ENCODE assay signal across 10 cellular contexts in the genomic region with DNA sequence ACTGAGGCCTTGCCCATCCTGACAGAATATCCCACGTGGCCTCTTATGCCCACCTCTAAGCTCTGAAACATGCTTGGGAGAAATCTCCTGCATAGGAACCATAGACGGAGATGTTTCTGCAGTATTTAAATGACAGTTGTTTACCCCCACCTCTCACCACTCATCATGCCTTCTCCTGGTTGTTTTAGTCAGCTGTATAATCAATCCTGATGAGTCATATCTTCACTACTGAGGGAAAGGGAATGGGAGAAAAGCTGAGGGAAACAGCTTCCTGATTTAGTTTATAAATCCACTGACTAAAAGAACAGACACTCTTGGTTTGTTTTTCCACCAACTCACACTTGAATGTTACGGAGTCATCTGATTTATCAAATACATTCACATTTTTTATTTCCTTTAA.
DNase-seq lines count a peak whose midpoint lies in the region; ATAC-seq, FAIRE-seq and TF ChIP-seq lines count a peak whose summit lies in the region.
"Had no signal": no experiment of that assay in that cellular context is flagged by ENCODE, and none has a peak within 500 bp of the region (broad histone marks: within the 10 kb centered on the region; RNA-seq: fewer than 3 reads in every experiment).

No MANE protein-coding gene starts in this region.

- H3K9ac ChIP-seq in fibroblast of lung (ENCODE audit: insufficient read depth, low read length), result no peak overlapping the region

- DNase-seq in EL, result peak; percentile 76
- peak; percentile 75 for DNase-seq in RPMI7951 (ENCODE audit: low read depth)
- DNase-seq in fibroblast of lung (ENCODE audit: low read depth in 2 of 2), result peak; percentile 85 to 86
- no peak for DNase-seq in pancreas
- no peak for DNase-seq in stimulated activated CD4-positive, alpha-beta T cell treated with anti-CD3 and anti-CD28 coated beads, Interleukin-15, amount 100 ng/mL, for 24 hours
- no peak for DNase-seq in activated CD4-positive, CD25-positive, alpha-beta regulatory T cell (lab: John Stamatoyannopoulos, UW)

- ATAC-seq in pancreas (peak in 3 of 4 donors; percentile 25 to 84 (median 48)), HG02981 (IDR thresholded peaks at IDR 0.05; ENCODE audit: unreplicated experiment) (no peak), GM21786 (IDR thresholded peaks at IDR 0.05; ENCODE audit: unreplicated experiment) (no peak)

- H3K9me3 ChIP-seq in fibroblast of lung (ENCODE audit: control insufficient read depth, insufficient read depth, low read depth, low read length) (no peaks in the 10 kb centered on the region), pancreas (no peaks in the 10 kb centered on the region)

- H3K4me2 ChIP-seq in fibroblast of lung (ENCODE audit: extremely low read depth, insufficient read depth, low read length), result peak overlapping the region; percentile 68

- TF ChIP-seq CTCF in fibroblast of lung (conservative IDR thresholded peaks at IDR 0.05 in 1 of 2, IDR thresholded peaks at IDR 0.05 in 1 of 2; ENCODE audit: low read depth in 1 of 2, low read length in 2 of 2), result no peak
- TF ChIP-seq CTCF in pancreas (IDR thresholded peaks at IDR 0.05), result no peak

- H3K27me3 ChIP-seq in fibroblast of lung (ENCODE audit: control insufficient read depth, insufficient read depth, low read length) (no peaks in the 10 kb centered on the region), pancreas (no peaks in the 10 kb centered on the region)

- 69 to 72% methylated on average over 3 of the region's 3 CpGs for WGBS in pancreas, 2 donors

- no peak overlapping the region for H2AFZ ChIP-seq in fibroblast of lung (ENCODE audit: low read length)

- H3K4me1 ChIP-seq in fibroblast of lung (ENCODE audit: control insufficient read depth, extremely low read depth, insufficient read depth, low read length) (peaks cover 3% of the 10 kb centered on the region), pancreas (peaks cover 0 to 9% (median 0%) of the 10 kb centered on the region in 3 donors)

- no peaks in the 10 kb centered on the region for H3K36me3 ChIP-seq in fibroblast of lung (ENCODE audit: control insufficient read depth, insufficient read depth, low read length)
- H3K36me3 ChIP-seq in pancreas, result no peaks in the 10 kb centered on the region

- H3K79me2 ChIP-seq in fibroblast of lung (ENCODE audit: control insufficient read depth, insufficient read depth, low read length), result no peaks in the 10 kb centered on the region

- intact Hi-C loops in pancreas (cut with DNase I), result no loop called here

- no peak for FAIRE-seq in pancreas (lab: Jason Lieb, UNC)
- FAIRE-seq: frontal cortex had no signal

- H3K4me3 ChIP-seq in fibroblast of lung (replicated peaks in 1 of 4; ENCODE audit: control extremely low read depth in 1 of 4, insufficient read depth in 1 of 4, low read depth in 3 of 4, low read length in 4 of 4) (no peak overlapping the region), pancreas (no peak overlapping the region)
- H3K4me3 ChIP-seq: SK-N-MC had no signal

- no peak overlapping the region for H3K27ac ChIP-seq in fibroblast of lung (ENCODE audit: insufficient read depth, low read length)
- H3K27ac ChIP-seq in pancreas, result no peak overlapping the region
- H3K27ac ChIP-seq: SK-N-MC had no signal

- no peaks in the 10 kb centered on the region for H4K20me1 ChIP-seq in fibroblast of lung (ENCODE audit: control insufficient read depth, extremely low read depth, insufficient read depth, low read length)

Comparison
In these comparisons a context has a peak if more than half of its experiments do, and no peak if none do; other contexts are left out.
1. DNase-seq: peak in EL (single experiment), RPMI7951 (single experiment) and fibroblast of lung (2 of 2); none in pancreas (0 of 6), stimulated activated CD4-positive, alpha-beta T cell treated with anti-CD3 and anti-CD28 coated beads, Interleukin-15, amount 100 ng/mL, for 24 hours (single experiment) and activated CD4-positive, CD25-positive, alpha-beta regulatory T cell (0 of 4).
2. ATAC-seq: peak in pancreas (3 of 4); none in HG02981 (single experiment) and GM21786 (single experiment).